ENCODE assay signal across 24 cellular contexts in genomic region chrX:52797327-52797726, GRCh38. TPM values are rescaled to one million over a fixed set of nuclear protein-coding genes. Genes with fewer than 3 reads are reported as not detected.
"Had no signal": no experiment of that assay in that cellular context is flagged by ENCODE, and none has a peak within 500 bp of the region (broad histone marks: within the 10 kb centered on the region; RNA-seq: fewer than 3 reads in every experiment).

Gene SPANXN5 (minus strand): TSS chrX:52797427. CDS start chrX:52797348, 79 bp downstream.

RNA-seq across cellular contexts. Expression of gene SPANXN5, which starts in this region (rescaled TPM):
- total RNA-seq: heart left ventricle; left colon; left lung; liver; lower lobe of right lung; mesenteric fat pad; mucosa of descending colon; myocyte; naive thymus-derived CD4-positive, alpha-beta T cell; natural killer cell treated with Interleukin-12 subunit alpha and Interleukin-12 subunit beta and Interleukin-15 and Interleukin-18, amount 100 ng/mL, for 72 hours; omental fat pad; ovary; progenitor cell of endocrine pancreas; pulmonary artery endothelial cell; right cardiac atrium; sciatic nerve; spleen; subcutaneous adipose tissue; suprapubic skin; thoracic aorta; ureter; vagina had no signal
- polyA plus RNA-seq: heart left ventricle; liver; naive thymus-derived CD4-positive, alpha-beta T cell; neural cell; ovary; right cardiac atrium; small intestine; spleen had no signal
